ENCODE assay signal across 22 cellular contexts in genomic region chr16:89388536-89388935, GRCh38.
DNase-seq lines count a peak whose midpoint lies in the region; ATAC-seq, FAIRE-seq and TF ChIP-seq lines count a peak whose summit lies in the region.
"Had no signal": no experiment of that assay in that cellular context is flagged by ENCODE, and none has a peak within 500 bp of the region (broad histone marks: within the 10 kb centered on the region; RNA-seq: fewer than 3 reads in every experiment).

No MANE protein-coding gene starts in this region.

- H3K79me2 ChIP-seq in DND-41 (ENCODE audit: insufficient read depth, low read length) (peaks cover 96% of the 10 kb centered on the region), trophoblast cell (ENCODE audit: control insufficient read depth, insufficient read depth, low read length, poor library complexity) (peaks cover 39% of the 10 kb centered on the region)

- no peaks in the 10 kb centered on the region for H3K9me3 ChIP-seq in DND-41 (ENCODE audit: insufficient read depth, low read length, severe bottlenecking)
- H3K9me3 ChIP-seq in trophoblast cell (ENCODE audit: insufficient read depth, low read depth, low read length) = no peaks in the 10 kb centered on the region
- H3K9me3 ChIP-seq: HAP-1, heart left ventricle, MG63, vagina had no signal

- H3K27ac ChIP-seq in DND-41 (ENCODE audit: low read length) = no peak overlapping the region
- no peak overlapping the region for H3K27ac ChIP-seq in trophoblast cell (ENCODE audit: low read depth, low read length)
- H3K27ac ChIP-seq: cardiac muscle cell, epithelial cell of prostate, heart left ventricle, parathyroid adenoma, vagina had no signal

- no peak overlapping the region for H3K4me3 ChIP-seq in DND-41 (ENCODE audit: low read depth in 1 of 2, low read length in 2 of 2)
- H3K4me3 ChIP-seq in trophoblast cell (ENCODE audit: low read depth, low read length) = no peak overlapping the region
- H3K4me3 ChIP-seq: cardiac muscle cell, HAP-1, heart left ventricle, MG63, vagina had no signal

- H2AK5ac ChIP-seq in trophoblast cell (ENCODE audit: low read length) = no peak overlapping the region

- H2BK120ac ChIP-seq in trophoblast cell (ENCODE audit: insufficient read depth, low read length, poor library complexity) = no peak overlapping the region

- H2BK12ac ChIP-seq in trophoblast cell (ENCODE audit: low read length) = no peak overlapping the region

- peaks cover 7 to 17% of the 10 kb centered on the region in 2 donors for H3K36me3 Mint-ChIP-seq in activated T-cell treated with anti-CD3 and anti-CD28 coated beads, Interleukin-2, amount 50 U/mL, for 72 hours (ENCODE audit: insufficient read depth in 2 of 2)
- H3K36me3 Mint-ChIP-seq in central memory CD8-positive, alpha-beta T cell (ENCODE audit: insufficient read depth) = peaks cover 16% of the 10 kb centered on the region

- H3K4ac ChIP-seq in trophoblast cell (ENCODE audit: low read depth, low read length) = peak overlapping the region; percentile 89

- WGBS in trophoblast cell (ENCODE audit: extremely low coverage, insufficient coverage, insufficient read length) = no CpG with 5 or more reads among the region's 9 CpGs

- H2BK5ac ChIP-seq in trophoblast cell (ENCODE audit: low read depth, low read length, poor library complexity) = no peak overlapping the region

- H3K4me3 Mint-ChIP-seq in activated T-cell treated with anti-CD3 and anti-CD28 coated beads, Interleukin-2, amount 50 U/mL, for 72 hours = peak overlapping the region; percentile 6 to 16
- no peak overlapping the region for H3K4me3 Mint-ChIP-seq in central memory CD8-positive, alpha-beta T cell

- H3K23ac ChIP-seq in trophoblast cell (ENCODE audit: low read length) = no peak overlapping the region

- H3K14ac ChIP-seq in trophoblast cell (ENCODE audit: low read length) = no peak overlapping the region

- FAIRE-seq in urothelium cell line (lab: Jason Lieb, UNC) = no peak
- FAIRE-seq: G401.6 had no signal

- H3K9ac ChIP-seq in DND-41 (ENCODE audit: low read depth, low read length) = 0 out of 2 replicates have a peak overlapping the region, but pooled peaks have one; percentile 13
- H3K9ac ChIP-seq in trophoblast cell (ENCODE audit: low read length) = no peak overlapping the region
- H3K9ac ChIP-seq: parathyroid adenoma had no signal

- H2AFZ ChIP-seq in DND-41 (ENCODE audit: low read depth, low read length) (no peak overlapping the region), trophoblast cell (ENCODE audit: insufficient read depth, low read length, poor library complexity) (no peak overlapping the region)
- H2AFZ ChIP-seq: parathyroid adenoma had no signal

- no peak for ATAC-seq in activated T-cell treated with anti-CD3 and anti-CD28 coated beads, Interleukin-2, amount 50 U/mL, for 72 hours (replicated peaks in 1 of 2)
- no peak for ATAC-seq in DND-41 (ENCODE audit: insufficient read depth, low read depth)
- no peak for ATAC-seq in central memory CD8-positive, alpha-beta T cell (replicated peaks; ENCODE audit: extremely low read depth, poor library complexity, severe bottlenecking)
- ATAC-seq: heart left ventricle had no signal

- H3K4me1 ChIP-seq in DND-41 (ENCODE audit: insufficient read depth, low read length) (peaks cover 11% of the 10 kb centered on the region), trophoblast cell (ENCODE audit: control insufficient read depth in 1 of 2, insufficient read depth in 2 of 2, low read length in 2 of 2) (peaks cover 6 to 13% of the 10 kb centered on the region in 2 experiments)
- H3K4me1 ChIP-seq: HAP-1, parathyroid adenoma had no signal

- no peak for TF ChIP-seq CTCF in DND-41 (IDR thresholded peaks at IDR 0.05; ENCODE audit: borderline replicate concordance, extremely low read depth, low read length, poor library complexity, severe bottlenecking)

- peaks cover 91% of the 10 kb centered on the region for H4K20me1 ChIP-seq in DND-41 (ENCODE audit: insufficient read depth, low read length)

- H4K91ac ChIP-seq in trophoblast cell (ENCODE audit: low read depth, low read length) = no peak overlapping the region

- H3K27me3 Mint-ChIP-seq in activated T-cell treated with anti-CD3 and anti-CD28 coated beads, Interleukin-2, amount 50 U/mL, for 72 hours (ENCODE audit: low read depth) = no peaks in the 10 kb centered on the region
- H3K27me3 Mint-ChIP-seq in central memory CD8-positive, alpha-beta T cell = no peaks in the 10 kb centered on the region

- peak overlapping the region; percentile 41 for H3K27ac Mint-ChIP-seq in activated T-cell treated with anti-CD3 and anti-CD28 coated beads, Interleukin-2, amount 50 U/mL, for 72 hours
- peak overlapping the region; percentile 86 for H3K27ac Mint-ChIP-seq in central memory CD8-positive, alpha-beta T cell (ENCODE audit: low read depth)

- peaks cover 7% of the 10 kb centered on the region for H3K79me1 ChIP-seq in trophoblast cell (ENCODE audit: low read length)

- H3K27me3 ChIP-seq in DND-41 (ENCODE audit: insufficient read depth, low read length, poor library complexity) (no peaks in the 10 kb centered on the region), trophoblast cell (ENCODE audit: insufficient read depth, low read length) (no peaks in the 10 kb centered on the region)
- H3K27me3 ChIP-seq: cardiac muscle cell, heart left ventricle, MG63, vagina had no signal

- no peak overlapping the region for H4K8ac ChIP-seq in trophoblast cell (ENCODE audit: low read depth, low read length)

- H3K36me3 ChIP-seq in DND-41 (ENCODE audit: insufficient read depth, low read length) = peaks cover 37% of the 10 kb centered on the region
- H3K36me3 ChIP-seq in trophoblast cell (ENCODE audit: control insufficient read depth in 1 of 2, insufficient read depth in 2 of 2, low read length in 2 of 2) = peaks cover 0 to 3% of the 10 kb centered on the region in 2 experiments
- H3K36me3 ChIP-seq: cardiac muscle cell, heart left ventricle, MG63, vagina had no signal

- H4K12ac ChIP-seq in trophoblast cell (ENCODE audit: low read depth, low read length) = no peak overlapping the region

- H3K4me1 Mint-ChIP-seq in activated T-cell treated with anti-CD3 and anti-CD28 coated beads, Interleukin-2, amount 50 U/mL, for 72 hours (ENCODE audit: low read depth) = peaks cover 74% of the 10 kb centered on the region
- H3K4me1 Mint-ChIP-seq in central memory CD8-positive, alpha-beta T cell = peaks cover 65% of the 10 kb centered on the region

- H3K4me2 ChIP-seq in DND-41 (ENCODE audit: insufficient read depth, low read length) (no peak overlapping the region), trophoblast cell (ENCODE audit: low read length) (no peak overlapping the region)

- DNase-seq in activated T-cell treated with anti-CD3 and anti-CD28 coated beads, Interleukin-2, amount 50 U/mL, for 72 hours = no peak
- no peak for DNase-seq in activated T-cell treated with anti-CD3 and anti-CD28 coated beads, Interleukin-2, amount 50 U/mL, for 1 hour
- DNase-seq in DND-41 = no peak
- no peak for DNase-seq in central memory CD8-positive, alpha-beta T cell (ENCODE audit: low spot score in 2 of 2)
- DNase-seq in trophoblast cell = no peak
- no peak for DNase-seq in urothelium cell line (ENCODE audit: low spot score)
- DNase-seq in NCI-H1048 (lab: John Stamatoyannopoulos, UW) = no peak
- no peak for DNase-seq in NCI-H526 (lab: John Stamatoyannopoulos, UW)
- DNase-seq: amygdala, C1 segment of cervical spinal cord, DMS153, heart left ventricle, mesenchymal stem cell, MG63, NCI-H1436 treated with DMSO at 0.1 percent for 48 hours, NCI-H510A had no signal

- H3K18ac ChIP-seq in trophoblast cell (ENCODE audit: low read length) = no peak overlapping the region

- H3K9me3 Mint-ChIP-seq in activated T-cell treated with anti-CD3 and anti-CD28 coated beads, Interleukin-2, amount 50 U/mL, for 72 hours = peaks cover 0 to 4% of the 10 kb centered on the region in 2 donors
- H3K9me3 Mint-ChIP-seq in central memory CD8-positive, alpha-beta T cell = peaks cover 6% of the 10 kb centered on the region
